9 cellular contexts compared by ENCODE assay signal in the genomic region with DNA sequence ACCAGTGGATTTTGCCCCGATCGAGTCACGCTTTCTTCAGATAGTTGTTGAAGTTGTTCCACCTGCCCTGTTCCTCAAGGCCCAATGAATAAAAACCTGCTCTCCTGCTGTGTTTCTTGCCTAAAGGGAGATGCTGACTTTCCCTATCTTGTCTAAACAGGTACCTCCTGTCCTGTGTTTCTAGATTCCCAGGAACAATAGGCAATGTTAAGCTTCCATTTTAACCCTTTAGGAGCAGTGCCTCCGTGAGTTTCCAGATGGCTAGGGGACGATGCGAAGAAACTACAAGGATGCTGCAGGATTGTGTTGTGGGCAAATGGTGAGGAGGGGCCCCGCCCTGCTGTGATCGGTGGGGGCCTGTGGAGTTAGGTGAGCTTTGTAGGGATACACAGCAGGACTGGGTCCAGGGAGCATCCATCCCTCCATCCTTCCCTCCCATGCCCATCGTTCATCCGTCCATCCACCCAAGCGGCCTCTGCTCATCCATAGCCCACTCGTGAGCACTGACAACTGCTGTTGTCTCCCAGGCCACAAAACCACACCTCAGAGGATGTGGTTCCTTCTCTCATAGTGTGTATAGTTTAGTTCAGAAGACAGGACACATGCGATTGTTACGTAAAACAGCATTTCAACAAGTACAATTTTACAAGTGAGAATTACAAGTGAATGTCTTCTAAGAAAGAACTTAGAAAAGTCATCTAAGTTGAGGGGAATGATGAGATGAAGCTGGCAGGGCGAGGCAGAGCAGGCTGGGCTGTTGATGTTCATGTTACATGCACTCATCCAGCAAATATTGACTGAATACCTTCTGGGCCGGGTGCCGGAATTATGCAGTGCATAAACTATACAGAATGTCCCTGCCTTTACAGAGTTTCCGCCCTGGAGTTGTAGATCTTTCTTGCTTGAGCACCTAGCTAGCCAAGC. TPM values are rescaled to one million over a fixed set of nuclear protein-coding genes. Genes with fewer than 3 reads are reported as not detected.
DNase-seq lines count a peak whose midpoint lies in the region; ATAC-seq and TF ChIP-seq lines count a peak whose summit lies in the region.
"Had no signal": no experiment of that assay in that cellular context is flagged by ENCODE, and none has a peak within 500 bp of the region (broad histone marks: within the 10 kb centered on the region; RNA-seq: fewer than 3 reads in every experiment).

No MANE protein-coding gene starts in this region.

- peaks cover 16 to 45% of the 10 kb centered on the region in 2 donors for H3K27me3 ChIP-seq in left lung

- H3K27ac Mint-ChIP-seq in type B pancreatic cell = no peak overlapping the region

- H3K9me3 Mint-ChIP-seq in type B pancreatic cell = no peaks in the 10 kb centered on the region

- H3K4me3 Mint-ChIP-seq in type B pancreatic cell = peak overlapping the region; percentile 17

- H3K4me3 ChIP-seq in left lung = no peak overlapping the region

- peaks cover 9% of the 10 kb centered on the region for H3K4me1 Mint-ChIP-seq in type B pancreatic cell (ENCODE audit: unreplicated experiment)

- H3K27ac ChIP-seq in left lung = peak overlapping the region; percentile 40 to 78
- H3K27ac ChIP-seq: WERI-Rb-1 had no signal

- no peaks in the 10 kb centered on the region for H3K9me3 ChIP-seq in left lung

- no peaks in the 10 kb centered on the region for H3K36me3 ChIP-seq in left lung
- H3K36me3 ChIP-seq: WERI-Rb-1 had no signal

- intact Hi-C loops in left lung (cut with DNase I) = no loop called here

- H3K4me1 ChIP-seq in left lung = peaks cover 5 to 40% of the 10 kb centered on the region in 2 donors

- DNase-seq in activated gamma-delta T cell treated with Interleukin-2 at 50 U/mL for 16 hours (peak; percentile 66), activated gamma-delta T cell (lab: John Stamatoyannopoulos, UW) (no peak), left lung (no peak), type B pancreatic cell (ENCODE audit: extremely low spot score, unreplicated experiment) (no peak), HT-29 (ENCODE audit: low spot score) (no peak), HK-2 (ENCODE audit: unreplicated experiment) (no peak)
- peak; percentile 40 for DNase-seq in activated CD8-positive, alpha-beta memory T cell treated with anti-CD3 and anti-CD28 coated beads, Interleukin-2, amount 50 U/mL, for 4 hours
- DNase-seq: WERI-Rb-1 had no signal

- ATAC-seq in left lung (no peak), HG02885 (IDR thresholded peaks at IDR 0.05; ENCODE audit: poor library complexity, unreplicated experiment) (no peak)

- H3K27me3 Mint-ChIP-seq in type B pancreatic cell = peaks cover 23% of the 10 kb centered on the region

- no peaks in the 10 kb centered on the region for H3K36me3 Mint-ChIP-seq in type B pancreatic cell

- TF ChIP-seq CTCF in left lung (IDR thresholded peaks at IDR 0.05) (no peak), type B pancreatic cell (conservative IDR thresholded peaks at IDR 0.05) (no peak)

RNA-seq across cellular contexts. Expression of gene ARSG, which starts 5.2 kb away (rescaled TPM):
- total RNA-seq in left lung (1 to 10 TPM; 5.2 to 10.0 TPM), type B pancreatic cell (ENCODE audit: low replicate concordance) (4.1 and 4.8 TPM in 2 replicates)
- 2.0 and 2.1 TPM in 2 replicates for total RNA-seq in HT-29 (2014; rRNA removed; shearing (Covaris generic))

RNA-seq across cellular contexts. Expression of gene SLC16A6, which starts 5.6 kb away (rescaled TPM):
- total RNA-seq in left lung (10 to 100 TPM in 1 of 2 donors, 1 to 10 TPM in 1; 4.1 to 10.5 TPM), type B pancreatic cell (ENCODE audit: low replicate concordance) (0.67 and 1.6 TPM in 2 replicates)
- total RNA-seq in HT-29 (2014; rRNA removed; shearing (Covaris generic)) = 1.3 TPM in 1 of 2 replicates, not detected in the other

RNA-seq across cellular contexts. Expression of gene AMZ2, which starts 48.6 kb away (rescaled TPM):
- total RNA-seq in left lung = 10 to 100 TPM; 48.4 to 66.7 TPM
- total RNA-seq in type B pancreatic cell (ENCODE audit: low replicate concordance) = 68.8 and 75.6 TPM in 2 replicates
- 12.4 and 20.0 TPM in 2 replicates for total RNA-seq in HT-29 (2014; rRNA removed; shearing (Covaris generic))

Comparison
In these comparisons a context has a peak if more than half of its experiments do, and no peak if none do; other contexts are left out.
1. DNase-seq: peak in activated gamma-delta T cell treated with Interleukin-2 at 50 U/mL for 16 hours (single experiment) and activated CD8-positive, alpha-beta memory T cell treated with anti-CD3 and anti-CD28 coated beads, Interleukin-2, amount 50 U/mL, for 4 hours (single experiment); none in activated gamma-delta T cell (single experiment), left lung (0 of 2), type B pancreatic cell (single experiment), HT-29 (single experiment) and HK-2 (single experiment).